25 cellular contexts compared by ENCODE assay signal in genomic region chr2:237205551-237205950, GRCh38.
A peak's percentile ranks its signal among the peaks of the same experiment; 100 is the strongest.
DNase-seq lines count a peak whose midpoint lies in the region; ATAC-seq, FAIRE-seq and TF ChIP-seq lines count a peak whose summit lies in the region.
"Had no signal": no experiment of that assay in that cellular context is flagged by ENCODE, and none has a peak within 500 bp of the region (broad histone marks: within the 10 kb centered on the region; RNA-seq: fewer than 3 reads in every experiment).

No MANE protein-coding gene starts in this region.

- no peak for ATAC-seq in heart left ventricle
- ATAC-seq in Right ventricle myocardium inferior = no peak
- no peak for ATAC-seq in lower lobe of right lung
- ATAC-seq: HepG2 had no signal

- no peak overlapping the region for H4K8ac ChIP-seq in trophoblast cell (ENCODE audit: low read depth, low read length)

- no peaks in the 10 kb centered on the region for H3K36me3 ChIP-seq in heart left ventricle
- H3K36me3 ChIP-seq in astrocyte (ENCODE audit: insufficient read depth, low read length) = no peaks in the 10 kb centered on the region
- no peaks in the 10 kb centered on the region for H3K36me3 ChIP-seq in lower lobe of right lung
- H3K36me3 ChIP-seq in trophoblast cell (ENCODE audit: control insufficient read depth in 1 of 2, insufficient read depth in 2 of 2, low read length in 2 of 2) = no peaks in the 10 kb centered on the region
- no peaks in the 10 kb centered on the region for H3K36me3 ChIP-seq in osteoblast (ENCODE audit: insufficient read depth, low read length)
- H3K36me3 ChIP-seq: HAP-1, SJCRH30 had no signal

- H3K4me1 ChIP-seq in heart left ventricle = peaks cover 0 to 62% (median 33%) of the 10 kb centered on the region in 12 donors
- H3K4me1 ChIP-seq in astrocyte (ENCODE audit: insufficient read depth, low read length) = peaks cover 51% of the 10 kb centered on the region
- peaks cover 20% of the 10 kb centered on the region for H3K4me1 ChIP-seq in lower lobe of right lung
- peaks cover 19 to 30% of the 10 kb centered on the region in 2 experiments for H3K4me1 ChIP-seq in trophoblast cell (ENCODE audit: control insufficient read depth in 1 of 2, insufficient read depth in 2 of 2, low read length in 2 of 2)
- peaks cover 53% of the 10 kb centered on the region for H3K4me1 ChIP-seq in osteoblast (ENCODE audit: insufficient read depth, low read length)
- H3K4me1 ChIP-seq: HAP-1 had no signal

- no peak overlapping the region for H3K23ac ChIP-seq in trophoblast cell (ENCODE audit: low read length)

- TF ChIP-seq POLR2A in heart left ventricle (IDR thresholded peaks at IDR 0.05) = no peak

- intact Hi-C loops in heart left ventricle (cut with DNase I) = loop anchor here in 2 of 10 donors (5.0 kb wide), 2 partner anchors 87 to 107 kb away; no protein-coding TSS in a partner anchor
- intact Hi-C loops in Right ventricle myocardium inferior (cut with DNase I) = loop anchor here (5.0 kb wide), 2 partner anchors 87 to 112 kb away; no protein-coding TSS in a partner anchor
- intact Hi-C loops in lower lobe of right lung (cut with DNase I) = no loop called here

- no peak for FAIRE-seq in astrocyte (lab: Jason Lieb, UNC)
- FAIRE-seq: HepG2 had no signal

- H2BK12ac ChIP-seq in trophoblast cell (ENCODE audit: low read length) = peak overlapping the region; percentile 16

- H3K36me3 Mint-ChIP-seq in astrocyte (ENCODE audit: low read depth, unreplicated experiment) = no peaks in the 10 kb centered on the region
- H3K36me3 Mint-ChIP-seq: CD8-positive, alpha-beta memory T cell had no signal

- H3K27me3 ChIP-seq in heart left ventricle (peaks cover 0 to 3% (median 0%) of the 10 kb centered on the region in 9 donors), astrocyte (ENCODE audit: insufficient read depth, low read length) (no peaks in the 10 kb centered on the region), lower lobe of right lung (ENCODE audit: low read depth) (no peaks in the 10 kb centered on the region), trophoblast cell (ENCODE audit: insufficient read depth, low read length) (no peaks in the 10 kb centered on the region), osteoblast (ENCODE audit: insufficient read depth, low read length) (no peaks in the 10 kb centered on the region)

- H4K12ac ChIP-seq in trophoblast cell (ENCODE audit: low read depth, low read length) = no peak overlapping the region

- no peak overlapping the region for H3K4ac ChIP-seq in trophoblast cell (ENCODE audit: low read depth, low read length)

- TF ChIP-seq CTCF in heart left ventricle (IDR thresholded peaks at IDR 0.05) (no peak), astrocyte (IDR thresholded peaks at IDR 0.05; ENCODE audit: insufficient read depth, low read depth, low read length) (no peak), lower lobe of right lung (IDR thresholded peaks at IDR 0.05) (no peak), osteoblast (IDR thresholded peaks at IDR 0.05; ENCODE audit: extremely low read depth, low read depth, low read length) (no peak)

- H3K27ac ChIP-seq in heart left ventricle = peak overlapping the region in 7 of 12 donors; percentile 12 to 85 (median 69)
- H3K27ac ChIP-seq in astrocyte (ENCODE audit: low read depth, low read length) = peak overlapping the region; percentile 8
- H3K27ac ChIP-seq in lower lobe of right lung = peak overlapping the region; percentile 4
- H3K27ac ChIP-seq in trophoblast cell (ENCODE audit: low read depth, low read length) = no peak overlapping the region
- no peak overlapping the region for H3K27ac ChIP-seq in osteoblast (ENCODE audit: low read depth, low read length)
- H3K27ac ChIP-seq: C4-2B, HL-60, SJCRH30 had no signal

- H3K9me3 ChIP-seq in heart left ventricle (no peaks in the 10 kb centered on the region), astrocyte (ENCODE audit: insufficient read depth, low read depth, low read length) (no peaks in the 10 kb centered on the region), lower lobe of right lung (no peaks in the 10 kb centered on the region), trophoblast cell (ENCODE audit: insufficient read depth, low read depth, low read length) (no peaks in the 10 kb centered on the region), osteoblast (ENCODE audit: low read depth, low read length) (no peaks in the 10 kb centered on the region)
- H3K9me3 ChIP-seq: HAP-1, SJCRH30 had no signal

- no peaks in the 10 kb centered on the region for H3K79me2 ChIP-seq in astrocyte (ENCODE audit: insufficient read depth, low read length)
- peaks cover 6% of the 10 kb centered on the region for H3K79me2 ChIP-seq in trophoblast cell (ENCODE audit: control insufficient read depth, insufficient read depth, low read length, poor library complexity)
- H3K79me2 ChIP-seq in osteoblast (ENCODE audit: insufficient read depth, low read length) = no peaks in the 10 kb centered on the region

- H3K18ac ChIP-seq in trophoblast cell (ENCODE audit: low read length) = no peak overlapping the region

- H3K79me1 ChIP-seq in trophoblast cell (ENCODE audit: low read length) = peaks cover 35% of the 10 kb centered on the region

- no peak overlapping the region for H3K9ac ChIP-seq in astrocyte (ENCODE audit: low read length)
- no peak overlapping the region for H3K9ac ChIP-seq in trophoblast cell (ENCODE audit: low read length)

- WGBS in heart left ventricle, 4 donors = 62 to 65% (median 64%) methylated on average over 8 of the region's 8 CpGs
- WGBS in trophoblast cell (ENCODE audit: extremely low coverage, insufficient coverage, insufficient read length) = no CpG with 5 or more reads among the region's 8 CpGs

- H2BK5ac ChIP-seq in trophoblast cell (ENCODE audit: low read depth, low read length, poor library complexity) = no peak overlapping the region

- no peak overlapping the region for H3K4me3 ChIP-seq in heart left ventricle
- H3K4me3 ChIP-seq in astrocyte (ENCODE audit: insufficient read depth, low read depth, low read length) = no peak overlapping the region
- no peak overlapping the region for H3K4me3 ChIP-seq in lower lobe of right lung
- H3K4me3 ChIP-seq in trophoblast cell (ENCODE audit: low read depth, low read length) = no peak overlapping the region
- no peak overlapping the region for H3K4me3 ChIP-seq in osteoblast (ENCODE audit: insufficient read depth, low read length)
- H3K4me3 ChIP-seq: HAP-1, SJCRH30 had no signal

- peaks cover 54% of the 10 kb centered on the region for H3K4me1 Mint-ChIP-seq in astrocyte (ENCODE audit: low read depth, unreplicated experiment)
- H3K4me1 Mint-ChIP-seq: CD8-positive, alpha-beta memory T cell had no signal

- H2AK5ac ChIP-seq in trophoblast cell (ENCODE audit: low read length) = no peak overlapping the region

- H3K4me2 ChIP-seq in astrocyte (ENCODE audit: low read length) = peak overlapping the region; percentile 4
- H3K4me2 ChIP-seq in trophoblast cell (ENCODE audit: low read length) = no peak overlapping the region
- H3K4me2 ChIP-seq in osteoblast (ENCODE audit: insufficient read depth, low read length) = no peak overlapping the region

- no peaks in the 10 kb centered on the region for H3K27me3 Mint-ChIP-seq in astrocyte (ENCODE audit: low read depth, unreplicated experiment)

- H2AFZ ChIP-seq in astrocyte (ENCODE audit: low read depth, low read length) (no peak overlapping the region), trophoblast cell (ENCODE audit: insufficient read depth, low read length, poor library complexity) (no peak overlapping the region), osteoblast (ENCODE audit: low read length) (no peak overlapping the region)

- H3K14ac ChIP-seq in trophoblast cell (ENCODE audit: low read length) = no peak overlapping the region

- DNase-seq in heart left ventricle = no peak
- no peak for DNase-seq in Right ventricle myocardium inferior (ENCODE audit: missing footprints)
- DNase-seq in astrocyte (ENCODE audit: low read depth) = no peak
- no peak for DNase-seq in lower lobe of right lung
- no peak for DNase-seq in trophoblast cell
- DNase-seq in SHP77 treated with DMSO at 0.1 percent for 48 hours (lab: John Stamatoyannopoulos, UW) = no peak
- no peak for DNase-seq in H4 (ENCODE audit: low spot score)
- DNase-seq in osteoblast (ENCODE audit: insufficient read length, low spot score, missing footprints) = no peak
- DNase-seq: 8988T; CD8-positive, alpha-beta memory T cell; EL; GF-D8; KBM-7; MM.1S; NCI-H1048; NCI-H1436; NCI-H2029; NCI-H345; NCI-H774; NK-92 treated with Interleukin-12 subunit alpha and Interleukin-12 subunit beta, amount 100 ng/mL, for 24 hours; SJCRH30 had no signal

- H3K4me3 Mint-ChIP-seq in astrocyte (ENCODE audit: unreplicated experiment) = no peak overlapping the region
- H3K4me3 Mint-ChIP-seq: CD8-positive, alpha-beta memory T cell had no signal

- H4K20me1 ChIP-seq in astrocyte (ENCODE audit: insufficient read depth, low read length) = no peaks in the 10 kb centered on the region
- H4K20me1 ChIP-seq in osteoblast (ENCODE audit: insufficient read depth, low read length) = no peaks in the 10 kb centered on the region

- peak overlapping the region; percentile 69 for H4K91ac ChIP-seq in trophoblast cell (ENCODE audit: low read depth, low read length)

- peaks cover 12% of the 10 kb centered on the region for H3K9me3 Mint-ChIP-seq in astrocyte (ENCODE audit: unreplicated experiment)
- H3K9me3 Mint-ChIP-seq: CD8-positive, alpha-beta memory T cell had no signal

- no peak overlapping the region for H2BK120ac ChIP-seq in trophoblast cell (ENCODE audit: insufficient read depth, low read length, poor library complexity)

- no peak overlapping the region for H3K27ac Mint-ChIP-seq in astrocyte (ENCODE audit: unreplicated experiment)
- H3K27ac Mint-ChIP-seq: CD8-positive, alpha-beta memory T cell had no signal

Comparison
In these comparisons a context has a peak if more than half of its experiments do, and no peak if none do; other contexts are left out.
1. H3K27ac ChIP-seq: peak in heart left ventricle (7 of 12), astrocyte (single experiment) and lower lobe of right lung (single experiment); none in trophoblast cell (single experiment) and osteoblast (single experiment).